Comparison of ENCODE assay signal across 8 cellular contexts in genomic region chr1:24526940-24527542, GRCh38. TPM values are rescaled to one million over a fixed set of nuclear protein-coding genes. Genes with fewer than 3 reads are reported as not detected.
DNase-seq lines count a peak whose midpoint lies in the region; ATAC-seq and TF ChIP-seq lines count a peak whose summit lies in the region.

No MANE protein-coding gene starts in this region.

- no peak overlapping the region for H3K23ac ChIP-seq in trophoblast cell (ENCODE audit: low read length)

- H3K27ac Mint-ChIP-seq in activated T-helper 1 cell treated with anti-CD3 and anti-CD28 coated beads, Interleukin-12 subunit alpha, Interleukin-12 subunit beta, Interleukin-2, Interleukin-4 antibody, amounts not matched to agents 30 ng/mL and 10 ng/mL and 1 ng/mL, durations not matched to agents 14 hours and 24 hours and 36 hours = no peak overlapping the region

- H3K36me3 Mint-ChIP-seq in activated T-helper 1 cell treated with anti-CD3 and anti-CD28 coated beads, Interleukin-12 subunit alpha, Interleukin-12 subunit beta, Interleukin-2, Interleukin-4 antibody, amounts not matched to agents 30 ng/mL and 10 ng/mL and 1 ng/mL, durations not matched to agents 14 hours and 24 hours and 36 hours (ENCODE audit: low read depth) = peaks cover 24% of the 10 kb centered on the region

- no peak overlapping the region for H4K91ac ChIP-seq in trophoblast cell (ENCODE audit: low read depth, low read length)

- no peak overlapping the region for H3K9ac ChIP-seq in trophoblast cell (ENCODE audit: low read length)

- H3K79me2 ChIP-seq in trophoblast cell (ENCODE audit: control insufficient read depth, insufficient read depth, low read length, poor library complexity) = no peaks in the 10 kb centered on the region

- H3K36me3 ChIP-seq in trophoblast cell (ENCODE audit: control insufficient read depth in 1 of 2, insufficient read depth in 2 of 2, low read length in 2 of 2) = peaks cover 0 to 2% of the 10 kb centered on the region in 2 experiments

- DNase-seq in AG04450 (ENCODE audit: low read depth, low spot score) (no peak), GM12864 (ENCODE audit: low read depth) (no peak), T-helper 1 cell (peak in 4 of 5 donors; percentile 20 to 41 (median 31)), choroid plexus epithelial cell (ENCODE audit: low read depth) (peak; percentile 54), trophoblast cell (peak; percentile 42 to 65)
- DNase-seq in activated T-helper 1 cell treated with anti-CD3 and anti-CD28 coated beads, Interleukin-12 subunit alpha, Interleukin-12 subunit beta, Interleukin-2, Interleukin-4 antibody, amounts not matched to agents 30 ng/mL and 10 ng/mL and 1 ng/mL, durations not matched to agents 14 hours and 24 hours and 36 hours (ENCODE audit: low spot score) = no peak

- ATAC-seq in HG03108 (IDR thresholded peaks at IDR 0.05; ENCODE audit: unreplicated experiment) (no peak), GM21723 (IDR thresholded peaks at IDR 0.05; ENCODE audit: unreplicated experiment) (no peak)

- no peak overlapping the region for H3K4ac ChIP-seq in trophoblast cell (ENCODE audit: low read depth, low read length)

- H3K4me3 ChIP-seq in AG04450 (ENCODE audit: low read depth, low read length) (no peak overlapping the region), GM12864 (ENCODE audit: low read depth, low read length) (no peak overlapping the region), choroid plexus epithelial cell (ENCODE audit: low read depth, low read length) (no peak overlapping the region), trophoblast cell (ENCODE audit: low read depth, low read length) (no peak overlapping the region)

- no peak overlapping the region for H3K4me3 Mint-ChIP-seq in activated T-helper 1 cell treated with anti-CD3 and anti-CD28 coated beads, Interleukin-12 subunit alpha, Interleukin-12 subunit beta, Interleukin-2, Interleukin-4 antibody, amounts not matched to agents 30 ng/mL and 10 ng/mL and 1 ng/mL, durations not matched to agents 14 hours and 24 hours and 36 hours

- no peaks in the 10 kb centered on the region for H3K9me3 Mint-ChIP-seq in activated T-helper 1 cell treated with anti-CD3 and anti-CD28 coated beads, Interleukin-12 subunit alpha, Interleukin-12 subunit beta, Interleukin-2, Interleukin-4 antibody, amounts not matched to agents 30 ng/mL and 10 ng/mL and 1 ng/mL, durations not matched to agents 14 hours and 24 hours and 36 hours

- H3K18ac ChIP-seq in trophoblast cell (ENCODE audit: low read length) = peak overlapping the region; percentile 37

- no peak overlapping the region for H3K4me2 ChIP-seq in trophoblast cell (ENCODE audit: low read length)

- H3K27ac ChIP-seq in AG04450 (ENCODE audit: low read depth, low read length) (no peak overlapping the region), trophoblast cell (ENCODE audit: low read depth, low read length) (no peak overlapping the region)

- H4K8ac ChIP-seq in trophoblast cell (ENCODE audit: low read depth, low read length) = no peak overlapping the region

- H2AK5ac ChIP-seq in trophoblast cell (ENCODE audit: low read length) = no peak overlapping the region

- no peaks in the 10 kb centered on the region for H3K9me3 ChIP-seq in AG04450 (ENCODE audit: control insufficient read depth, insufficient read depth, low read length)
- H3K9me3 ChIP-seq in trophoblast cell (ENCODE audit: insufficient read depth, low read depth, low read length) = no peaks in the 10 kb centered on the region

- H2BK12ac ChIP-seq in trophoblast cell (ENCODE audit: low read length) = no peak overlapping the region

- H3K4me1 Mint-ChIP-seq in activated T-helper 1 cell treated with anti-CD3 and anti-CD28 coated beads, Interleukin-12 subunit alpha, Interleukin-12 subunit beta, Interleukin-2, Interleukin-4 antibody, amounts not matched to agents 30 ng/mL and 10 ng/mL and 1 ng/mL, durations not matched to agents 14 hours and 24 hours and 36 hours (ENCODE audit: low read depth) = peaks cover 18% of the 10 kb centered on the region

- H3K27me3 ChIP-seq in AG04450 (ENCODE audit: control insufficient read depth, insufficient read depth, low read length) (no peaks in the 10 kb centered on the region), trophoblast cell (ENCODE audit: insufficient read depth, low read length) (no peaks in the 10 kb centered on the region)

- H3K4me1 ChIP-seq in trophoblast cell (ENCODE audit: control insufficient read depth in 1 of 2, insufficient read depth in 2 of 2, low read length in 2 of 2) = no peaks in the 10 kb centered on the region

- no peak overlapping the region for H3K14ac ChIP-seq in trophoblast cell (ENCODE audit: low read length)

- H2BK5ac ChIP-seq in trophoblast cell (ENCODE audit: low read depth, low read length, poor library complexity) = no peak overlapping the region

- H2AFZ ChIP-seq in trophoblast cell (ENCODE audit: insufficient read depth, low read length, poor library complexity) = no peak overlapping the region

- POLR2A ChIA-PET in AG04450 (lab: Yijun Ruan, JAX) = no interaction called here

- H3K27me3 Mint-ChIP-seq in activated T-helper 1 cell treated with anti-CD3 and anti-CD28 coated beads, Interleukin-12 subunit alpha, Interleukin-12 subunit beta, Interleukin-2, Interleukin-4 antibody, amounts not matched to agents 30 ng/mL and 10 ng/mL and 1 ng/mL, durations not matched to agents 14 hours and 24 hours and 36 hours (ENCODE audit: insufficient read depth) = no peaks in the 10 kb centered on the region

- CTCF ChIA-PET in AG04450 (lab: Charles Lee) = interaction anchor here (0.7 to 4.3 kb wide), 14 partner anchors 9 to 377 kb away, joined by 3 to 24 read pairs (median 7); no protein-coding TSS in a partner anchor

- H3K79me1 ChIP-seq in trophoblast cell (ENCODE audit: low read length) = no peaks in the 10 kb centered on the region

- no peak overlapping the region for H4K12ac ChIP-seq in trophoblast cell (ENCODE audit: low read depth, low read length)

- no peak overlapping the region for H2BK120ac ChIP-seq in trophoblast cell (ENCODE audit: insufficient read depth, low read length, poor library complexity)

- intact Hi-C loops in activated T-helper 1 cell treated with anti-CD3 and anti-CD28 coated beads, Interleukin-12 subunit alpha, Interleukin-12 subunit beta, Interleukin-2, Interleukin-4 antibody, amounts not matched to agents 30 ng/mL and 10 ng/mL and 1 ng/mL, durations not matched to agents 14 hours and 24 hours and 36 hours (cut with micrococcal nuclease) = loop anchor here (1.0 to 2.0 kb wide), 3 partner anchors 25 to 328 kb away; partner anchors contain the start of genes NIPAL3 and RCAN3

- WGBS in trophoblast cell (ENCODE audit: extremely low coverage, insufficient coverage, insufficient read length) = no CpG with 5 or more reads among the region's 8 CpGs

- TF ChIP-seq CTCF in AG04450 (IDR thresholded peaks at IDR 0.05; ENCODE audit: low read depth, low read length) (peak; percentile 60), GM12864 (IDR thresholded peaks at IDR 0.05; ENCODE audit: low read depth, low read length, missing control alignments) (peak; percentile 35), choroid plexus epithelial cell (conservative IDR thresholded peaks at IDR 0.05; ENCODE audit: low read depth, low read length) (peak; percentile 75)

RNA-seq across cellular contexts. Expression of gene RCAN3, which starts 24.4 kb away (rescaled TPM):
- 3.3 and 4.5 TPM in 2 replicates for polyA plus RNA-seq in AG04450 (2011; rRNA removed)
- polyA minus RNA-seq in AG04450 (2011; rRNA and poly(A)+ RNA removed) = 3.4 and 3.6 TPM in 2 replicates
- polyA plus RNA-seq in trophoblast cell (2013) = 22.6 and 23.6 TPM in 2 replicates
- total RNA-seq in activated T-helper 1 cell treated with anti-CD3 and anti-CD28 coated beads, Interleukin-12 subunit alpha, Interleukin-12 subunit beta, Interleukin-2, Interleukin-4 antibody, amounts not matched to agents 30 ng/mL and 10 ng/mL and 1 ng/mL, durations not matched to agents 14 hours and 24 hours and 36 hours = 26.5 and 26.8 TPM in 2 replicates

RNA-seq across cellular contexts. Expression of gene NCMAP, which starts 28.8 kb away (rescaled TPM):
- polyA plus RNA-seq in AG04450 (2011; rRNA removed) = not detected in 2 replicates
- polyA minus RNA-seq in AG04450 (2011; rRNA and poly(A)+ RNA removed) = not detected in 2 replicates
- polyA plus RNA-seq in trophoblast cell (2013) = 2.6 and 3.2 TPM in 2 replicates
- total RNA-seq in activated T-helper 1 cell treated with anti-CD3 and anti-CD28 coated beads, Interleukin-12 subunit alpha, Interleukin-12 subunit beta, Interleukin-2, Interleukin-4 antibody, amounts not matched to agents 30 ng/mL and 10 ng/mL and 1 ng/mL, durations not matched to agents 14 hours and 24 hours and 36 hours = not detected in 2 replicates

Comparison
In these comparisons a context has a peak if more than half of its experiments do, and no peak if none do; other contexts are left out.
1. DNase-seq: peak in T-helper 1 cell (4 of 5), choroid plexus epithelial cell (single experiment) and trophoblast cell (2 of 2); none in AG04450 (single experiment), GM12864 (single experiment) and activated T-helper 1 cell treated with anti-CD3 and anti-CD28 coated beads, Interleukin-12 subunit alpha, Interleukin-12 subunit beta, Interleukin-2, Interleukin-4 antibody, amounts not matched to agents 30 ng/mL and 10 ng/mL and 1 ng/mL, durations not matched to agents 14 hours and 24 hours and 36 hours (single experiment).
2. Peak in every context shown above with its lines, with median percentiles within 50 percentile points of each other: CTCF ChIP-seq.